ENCODE assay signal across 8 cellular contexts in genomic region chr12:52307836-52308806, GRCh38. TPM values are rescaled to one million over a fixed set of nuclear protein-coding genes. Genes with fewer than 3 reads are reported as not detected.
DNase-seq lines count a peak whose midpoint lies in the region; ATAC-seq and TF ChIP-seq lines count a peak whose summit lies in the region.

No MANE protein-coding gene starts in this region.

- H3K9me3 Mint-ChIP-seq in T-helper 1 cell treated with Interleukin-12 subunit alpha and Interleukin-12 subunit beta and Interleukin-4 antibody, amounts not matched to agents 30 μg/mL and 1 μg/mL, for 36 hours, result no peaks in the 10 kb centered on the region

- H3K36me3 ChIP-seq in left lung, result no peaks in the 10 kb centered on the region

- DNase-seq in AG04449 (ENCODE audit: low read depth, low spot score) (no peak), HEK293T (ENCODE audit: extremely low spot score) (peak; percentile 80), coronary artery (ENCODE audit: low spot score) (peak; percentile 87), left lung (peak; percentile 56 to 89), UCSD-AML1 (lab: John Stamatoyannopoulos, UW; ENCODE audit: unreplicated experiment) (no peak)
- peak; percentile 40 to 52 for DNase-seq in stimulated activated CD4-positive, alpha-beta T cell treated with anti-CD3 and anti-CD28 coated beads, Interleukin-4, amount 100 ng/mL, for 48 hours (ENCODE audit: low read depth in 2 of 2)

- POLR2A ChIA-PET in AG04449 (lab: Yijun Ruan, JAX), result interaction anchor here (1.0 to 1.2 kb wide), 2 partner anchors 28 to 29 kb away, joined by 3 read pairs; no protein-coding TSS in a partner anchor
- POLR2A ChIA-PET in HEK293T (lab: Yijun Ruan, JAX), result no interaction called here

- H3K27ac Mint-ChIP-seq in T-helper 1 cell treated with Interleukin-12 subunit alpha and Interleukin-12 subunit beta and Interleukin-4 antibody, amounts not matched to agents 30 μg/mL and 1 μg/mL, for 36 hours, result no peak overlapping the region

- H3K4me3 ChIP-seq in AG04449 (ENCODE audit: low read depth, low read length) (peak overlapping the region; percentile 53), coronary artery (peak overlapping the region; percentile 67), left lung (peak overlapping the region; percentile 21 to 32)

- ATAC-seq in left lung (peak; percentile 95), HG02678 (IDR thresholded peaks at IDR 0.05; ENCODE audit: unreplicated experiment) (no peak)

- peak overlapping the region; percentile 58 to 87 for H3K27ac ChIP-seq in coronary artery
- H3K27ac ChIP-seq in left lung, result no peak overlapping the region

- intact Hi-C loops in left lung (cut with DNase I), result no loop called here

- H3K27me3 ChIP-seq in left lung, result peaks cover 11 to 83% of the 10 kb centered on the region in 2 donors

- peak overlapping the region; percentile 46 for H3K4me3 Mint-ChIP-seq in T-helper 1 cell treated with Interleukin-12 subunit alpha and Interleukin-12 subunit beta and Interleukin-4 antibody, amounts not matched to agents 30 μg/mL and 1 μg/mL, for 36 hours

- TF ChIP-seq CTCF in AG04449 (IDR thresholded peaks at IDR 0.05; ENCODE audit: insufficient read depth, low read length, missing control alignments) (no peak), coronary artery (IDR thresholded peaks at IDR 0.05) (peak; percentile 27), left lung (IDR thresholded peaks at IDR 0.05) (peak; percentile 10 to 16)

- H3K9me3 ChIP-seq in left lung, result no peaks in the 10 kb centered on the region

- CTCF ChIA-PET in AG04449 (lab: Yijun Ruan, JAX) (interaction anchor here (0.8 to 9.5 kb wide), 12 partner anchors 7 to 151 kb away, joined by 3 to 182 read pairs (median 8); partner anchors contain the start of gene KRT83), HEK293T (lab: Yijun Ruan, JAX) (interaction anchor here (0.8 to 2.3 kb wide), 8 partner anchors 8 to 283 kb away, joined by 3 to 10 read pairs (median 4); no protein-coding TSS in a partner anchor)

- H3K4me1 ChIP-seq in left lung, result peaks cover 5 to 10% of the 10 kb centered on the region in 2 donors

- peaks cover 9% of the 10 kb centered on the region for H3K36me3 Mint-ChIP-seq in T-helper 1 cell treated with Interleukin-12 subunit alpha and Interleukin-12 subunit beta and Interleukin-4 antibody, amounts not matched to agents 30 μg/mL and 1 μg/mL, for 36 hours (ENCODE audit: low read depth)

- H3K27me3 Mint-ChIP-seq in T-helper 1 cell treated with Interleukin-12 subunit alpha and Interleukin-12 subunit beta and Interleukin-4 antibody, amounts not matched to agents 30 μg/mL and 1 μg/mL, for 36 hours (ENCODE audit: low read depth), result peaks cover 66% of the 10 kb centered on the region

- H3K4me1 Mint-ChIP-seq in T-helper 1 cell treated with Interleukin-12 subunit alpha and Interleukin-12 subunit beta and Interleukin-4 antibody, amounts not matched to agents 30 μg/mL and 1 μg/mL, for 36 hours (ENCODE audit: low read depth), result peaks cover 19% of the 10 kb centered on the region

TF ChIP-seq in HEK293T, 16 proteins besides CTCF, POLR2A, EP300 and RAD21:
- TF ChIP-seq SP1 (IDR thresholded peaks at IDR 0.05), result no peak
- TF ChIP-seq HDGF (IDR thresholded peaks at IDR 0.05; ENCODE audit: borderline replicate concordance), result no peak
- TF ChIP-seq PKNOX1 (IDR thresholded peaks at IDR 0.05), result no peak
- 0 out of 2 replicates have a peak, but pooled peaks have one; percentile 26 for TF ChIP-seq L3MBTL2 (conservative IDR thresholded peaks at IDR 0.05)

RNA-seq across cellular contexts. Expression of gene KRT83, which starts 13.1 kb away (rescaled TPM):
- not detected for total RNA-seq in left lung

RNA-seq across cellular contexts. Expression of gene KRT81, which starts 16.8 kb away (rescaled TPM):
- not detected for total RNA-seq in left lung

RNA-seq across cellular contexts. Expression of gene KRT86, which starts 33.7 kb away (rescaled TPM):
- 1 to 10 TPM in 1 of 2 donors, under 1 TPM in 1; 0.97 to 1.7 TPM for total RNA-seq in left lung

RNA-seq across cellular contexts. Expression of gene KRT85, which starts 59.2 kb away (rescaled TPM):
- total RNA-seq in left lung, result not detected

Comparison
In these comparisons a context has a peak if more than half of its experiments do, and no peak if none do; other contexts are left out.
1. DNase-seq: peak in HEK293T (single experiment), coronary artery (single experiment), left lung (2 of 2) and stimulated activated CD4-positive, alpha-beta T cell treated with anti-CD3 and anti-CD28 coated beads, Interleukin-4, amount 100 ng/mL, for 48 hours (2 of 2); none in AG04449 (single experiment) and UCSD-AML1 (single experiment).
2. H3K27ac ChIP-seq: peak in coronary artery (2 of 2); none in left lung (0 of 2).
3. Peak in every context shown above with its lines, with median percentiles within 50 percentile points of each other: H3K4me3 ChIP-seq.